ENCODE assay signal across 8 cellular contexts in the genomic region with DNA sequence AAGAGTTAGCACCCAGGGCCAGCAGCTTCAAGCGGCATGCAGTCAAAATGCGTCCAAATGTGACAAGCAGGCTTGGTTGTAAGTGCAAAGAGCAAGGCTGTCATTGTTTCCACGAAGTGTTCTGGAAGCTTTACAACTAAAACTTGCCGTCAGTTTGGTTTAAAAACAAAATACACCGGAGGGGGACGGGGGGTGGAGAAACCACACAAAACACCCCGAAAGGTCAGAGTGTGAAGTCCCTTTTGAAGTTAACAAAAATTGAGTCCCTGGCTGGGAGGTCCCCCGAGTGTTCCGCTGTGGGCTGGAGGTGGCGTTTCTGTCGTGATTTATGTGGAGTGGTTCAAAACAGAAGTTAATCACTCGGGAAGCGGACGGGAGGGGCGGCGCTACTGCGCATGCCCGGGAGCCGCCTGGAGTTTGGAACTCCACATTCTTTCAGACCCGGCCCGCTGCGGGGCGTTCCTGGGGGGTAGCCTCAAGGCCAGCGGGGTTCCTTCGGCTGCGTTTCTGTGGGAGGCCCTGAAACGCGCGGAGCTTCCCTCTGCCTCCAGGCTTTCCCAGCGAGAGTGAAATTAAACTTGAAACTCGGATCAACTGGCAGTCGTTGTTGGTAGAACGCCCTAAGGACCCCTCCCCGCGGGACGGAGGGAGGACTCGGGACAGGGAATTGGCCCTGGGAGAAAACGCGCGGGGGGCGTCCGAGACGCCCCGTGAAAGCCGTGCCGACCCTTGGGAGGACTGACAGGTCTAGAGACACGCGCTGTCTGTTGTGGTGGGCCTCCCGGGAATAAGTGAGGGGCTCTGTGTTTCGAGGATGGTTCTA. TPM values are rescaled to one million over a fixed set of nuclear protein-coding genes. Genes with fewer than 3 reads are reported as not detected.
A peak's percentile ranks its signal among the peaks of the same experiment; 100 is the strongest.
DNase-seq lines count a peak whose midpoint lies in the region; ATAC-seq and TF ChIP-seq lines count a peak whose summit lies in the region.

No MANE protein-coding gene starts in this region.

- peak overlapping the region; percentile 80 for H3K23ac ChIP-seq in mesendoderm (ENCODE audit: low read length)

- peak overlapping the region; percentile 97 to 98 for H3K4me3 Mint-ChIP-seq in effector memory CD8-positive, alpha-beta T cell

- H4K8ac ChIP-seq in mesendoderm (ENCODE audit: low read depth, low read length): peak overlapping the region; percentile 99

- peak overlapping the region; percentile 90 for H2BK5ac ChIP-seq in mesendoderm (ENCODE audit: low read length)

- peaks cover 2% of the 10 kb centered on the region for H3K36me3 ChIP-seq in mesendoderm (ENCODE audit: control insufficient read depth, insufficient read depth, low read length)

- H3K79me1 ChIP-seq in mesendoderm (ENCODE audit: low read length): peaks cover 2% of the 10 kb centered on the region

- no peak overlapping the region for H2AK5ac ChIP-seq in mesendoderm (ENCODE audit: low read length)

- H3K9me3 Mint-ChIP-seq in effector memory CD8-positive, alpha-beta T cell: no peaks in the 10 kb centered on the region

- peak overlapping the region; percentile 1 for H2BK15ac ChIP-seq in mesendoderm (replicated peaks; ENCODE audit: low read depth)

- peaks cover 30 to 44% of the 10 kb centered on the region in 2 donors for H3K4me1 Mint-ChIP-seq in effector memory CD8-positive, alpha-beta T cell (ENCODE audit: low read depth in 2 of 2)

- no peak overlapping the region for H4K5ac ChIP-seq in mesendoderm (ENCODE audit: low read length)

- peak overlapping the region; percentile 14 for H2BK120ac ChIP-seq in mesendoderm (ENCODE audit: low read depth, low read length)

- H3K27ac Mint-ChIP-seq in effector memory CD8-positive, alpha-beta T cell: peak overlapping the region; percentile 100

- H3K27ac ChIP-seq in mesendoderm (ENCODE audit: low read depth, low read length): peak overlapping the region; percentile 98

- H3K56ac ChIP-seq in mesendoderm (ENCODE audit: low read length): peak overlapping the region; percentile 97

- H3K36me3 Mint-ChIP-seq in effector memory CD8-positive, alpha-beta T cell (ENCODE audit: insufficient read depth): peaks cover 75% of the 10 kb centered on the region

- peak overlapping the region; percentile 96 for H3K9ac ChIP-seq in mesendoderm (ENCODE audit: low read length)

- H3K79me2 ChIP-seq in mesendoderm (ENCODE audit: control insufficient read depth, insufficient read depth, low read length): peaks cover 63% of the 10 kb centered on the region

- ATAC-seq in effector memory CD8-positive, alpha-beta T cell (replicated peaks): peak; percentile 14
- ATAC-seq in GM21529 (IDR thresholded peaks at IDR 0.05; ENCODE audit: unreplicated experiment): no peak

- TF ChIP-seq POLR2A in GM19193 (IDR thresholded peaks at IDR 0.05; ENCODE audit: extremely low read depth, insufficient read depth, insufficient read length): peak; percentile 19

- H3K4ac ChIP-seq in mesendoderm (ENCODE audit: low read depth, low read length): peak overlapping the region; percentile 93

- H3K4me3 ChIP-seq in mesendoderm (ENCODE audit: low read length): peak overlapping the region; percentile 98

- peak overlapping the region; percentile 21 for H3K4me2 ChIP-seq in mesendoderm (ENCODE audit: low read length)

- peaks cover 12% of the 10 kb centered on the region for H3K4me1 ChIP-seq in mesendoderm (ENCODE audit: control insufficient read depth, low read depth, low read length)

- H3K18ac ChIP-seq in mesendoderm (ENCODE audit: low read length): peak overlapping the region; percentile 85

- no CpG with 5 or more reads among the region's 50 CpGs for WGBS in mesendoderm (ENCODE audit: extremely low coverage, insufficient coverage, low lambda C conversion rate)

- no peaks in the 10 kb centered on the region for H3K27me3 Mint-ChIP-seq in effector memory CD8-positive, alpha-beta T cell

- DNase-seq in 8988T (peak; percentile 58), NOMO-1 (lab: John Stamatoyannopoulos, UW; ENCODE audit: unreplicated experiment in 2 of 2) (peak; percentile 52 to 55), mesendoderm (peak; percentile 90)
- peak; percentile 84 for DNase-seq in activated CD8-positive, alpha-beta memory T cell treated with anti-CD3 and anti-CD28 coated beads, Interleukin-2, amount 50 U/mL, for 1 hour (ENCODE audit: extremely low read depth)
- DNase-seq in effector memory CD8-positive, alpha-beta T cell: peak; percentile 65 to 72 (median 66)
- peak; percentile 70 for DNase-seq in stimulated activated CD8-positive, alpha-beta memory T cell treated with anti-CD3 and anti-CD28 coated beads, Interleukin-12 subunit alpha, Interleukin-12 subunit beta, amount 100 ng/mL, for 24 hours (ENCODE audit: extremely low read depth)

- no peaks in the 10 kb centered on the region for H3K27me3 ChIP-seq in mesendoderm (ENCODE audit: insufficient read depth, low read length, poor library complexity)

RNA-seq across cellular contexts. Expression of a gene that starts 1.4 kb away (rescaled TPM):
- polyA plus RNA-seq in mesendoderm (2013, experiment 1 of 2): 147 TPM
- 153 TPM for polyA plus RNA-seq in mesendoderm (2013, experiment 2 of 2)
